In genomic region chr7:101124376-101125056, GRCh38 we compare ENCODE assay signal across 1 cellular context.
TF ChIP-seq lines count a peak whose summit lies in the region.

No MANE protein-coding gene starts in this region.

TF ChIP-seq in WTC11, 78 proteins besides CTCF, POLR2A, EP300 and RAD21 (continued from another document):
- TF ChIP-seq MAX (CRISPR knock-in tag; IDR thresholded peaks at IDR 0.05) (no peak), NFYB (CRISPR knock-in tag; conservative IDR thresholded peaks at IDR 0.05; ENCODE audit: low read depth) (no peak), GTF2I (CRISPR knock-in tag; conservative IDR thresholded peaks at IDR 0.05) (no peak), PRDM15 (CRISPR knock-in tag; IDR thresholded peaks at IDR 0.05) (no peak), ZNF512 (CRISPR knock-in tag; IDR thresholded peaks at IDR 0.05; ENCODE audit: borderline replicate concordance) (no peak), SMAD4 (CRISPR knock-in tag; IDR thresholded peaks at IDR 0.05) (no peak), ZNF425 (CRISPR knock-in tag; conservative IDR thresholded peaks at IDR 0.05) (no peak), E2F1 (CRISPR knock-in tag; IDR thresholded peaks at IDR 0.05) (no peak)
